Comparison of ENCODE assay signal across 23 cellular contexts in genomic region chr13:78247362-78247761, GRCh38.
DNase-seq lines count a peak whose midpoint lies in the region; ATAC-seq and TF ChIP-seq lines count a peak whose summit lies in the region.
"Had no signal": no experiment of that assay in that cellular context is flagged by ENCODE, and none has a peak within 500 bp of the region (broad histone marks: within the 10 kb centered on the region; RNA-seq: fewer than 3 reads in every experiment).

No MANE protein-coding gene starts in this region.

- no peak overlapping the region for H3K4me2 ChIP-seq in GM23338

- no peaks in the 10 kb centered on the region for H4K20me1 ChIP-seq in GM23338 (replicated peaks; ENCODE audit: insufficient read depth)

- no peaks in the 10 kb centered on the region for H3K79me2 ChIP-seq in GM23338 (replicated peaks; ENCODE audit: insufficient read depth)
- H3K79me2 ChIP-seq: parathyroid adenoma had no signal

- H3K9me3 ChIP-seq in SJCRH30 (replicated peaks), result no peaks in the 10 kb centered on the region
- H3K9me3 ChIP-seq: esophagus squamous epithelium, heart right ventricle had no signal

- H3K4me3 ChIP-seq in GM23338 (no peak overlapping the region), SJCRH30 (no peak overlapping the region)
- H3K4me3 ChIP-seq: esophagus squamous epithelium, GM23248, heart right ventricle, skin epidermis had no signal

- TF ChIP-seq CTCF in GM23338 (conservative IDR thresholded peaks at IDR 0.05; ENCODE audit: low read depth in 2 of 2), result peak; percentile 34 to 43
- peak; percentile 5 for TF ChIP-seq CTCF in foreskin keratinocyte (conservative IDR thresholded peaks at IDR 0.05)

- H3K27me3 ChIP-seq in GM23338 (ENCODE audit: insufficient read depth) (no peaks in the 10 kb centered on the region), SJCRH30 (no peaks in the 10 kb centered on the region), foreskin keratinocyte (no peaks in the 10 kb centered on the region)
- H3K27me3 ChIP-seq: esophagus squamous epithelium, heart right ventricle had no signal

- H3K9me3 Mint-ChIP-seq in GM23338, result no peaks in the 10 kb centered on the region
- H3K9me3 Mint-ChIP-seq: activated CD8-positive, alpha-beta T cell treated with anti-CD3 and anti-CD28 coated beads for 36 hours; activated naive CD4-positive, alpha-beta T cell treated with anti-CD3 and anti-CD28 coated beads, Interleukin-2, amount 10 ng/mL, durations not matched to agents 7 days and 5 days; brain; CD8-positive, alpha-beta T cell had no signal

- no peaks in the 10 kb centered on the region for H3K4me1 ChIP-seq in GM23338 (ENCODE audit: insufficient read depth)
- no peaks in the 10 kb centered on the region for H3K4me1 ChIP-seq in SJCRH30
- H3K4me1 ChIP-seq in foreskin keratinocyte, result no peaks in the 10 kb centered on the region
- H3K4me1 ChIP-seq: esophagus squamous epithelium, heart right ventricle, parathyroid adenoma had no signal

- no peaks in the 10 kb centered on the region for H3K36me3 Mint-ChIP-seq in GM23338 (ENCODE audit: low read depth)
- H3K36me3 Mint-ChIP-seq: activated naive CD4-positive, alpha-beta T cell treated with anti-CD3 and anti-CD28 coated beads, Interleukin-2, amount 10 ng/mL, durations not matched to agents 7 days and 5 days; brain; CD8-positive, alpha-beta T cell had no signal

- no peaks in the 10 kb centered on the region for H3F3A ChIP-seq in GM23338 (replicated peaks; ENCODE audit: low read depth)

- H3K27me3 Mint-ChIP-seq in GM23338 (ENCODE audit: insufficient read depth, low read depth, poor library complexity), result no peaks in the 10 kb centered on the region
- H3K27me3 Mint-ChIP-seq: activated CD8-positive, alpha-beta T cell treated with anti-CD3 and anti-CD28 coated beads for 36 hours; activated naive CD4-positive, alpha-beta T cell treated with anti-CD3 and anti-CD28 coated beads, Interleukin-2, amount 10 ng/mL, durations not matched to agents 7 days and 5 days had no signal

- no peak for ATAC-seq in GM23338
- ATAC-seq in foreskin keratinocyte, result no peak
- no peak for ATAC-seq in GM18907 (IDR thresholded peaks at IDR 0.05; ENCODE audit: unreplicated experiment)
- ATAC-seq: activated CD8-positive, alpha-beta T cell treated with anti-CD3 and anti-CD28 coated beads for 36 hours; CD8-positive, alpha-beta T cell; heart right ventricle; left ventricle myocardium superior had no signal

- no peak overlapping the region for H3K4me3 Mint-ChIP-seq in GM23338
- H3K4me3 Mint-ChIP-seq: activated CD8-positive, alpha-beta T cell treated with anti-CD3 and anti-CD28 coated beads for 36 hours; activated naive CD4-positive, alpha-beta T cell treated with anti-CD3 and anti-CD28 coated beads, Interleukin-2, amount 10 ng/mL, durations not matched to agents 7 days and 5 days; brain; CD8-positive, alpha-beta T cell had no signal

- H3K27ac ChIP-seq in GM23338 (ENCODE audit: low read depth) (no peak overlapping the region), SJCRH30 (no peak overlapping the region), foreskin keratinocyte (no peak overlapping the region)
- H3K27ac ChIP-seq: esophagus squamous epithelium, GM23248, heart right ventricle, parathyroid adenoma, skin epidermis had no signal

- H3K4me1 Mint-ChIP-seq in GM23338, result no peaks in the 10 kb centered on the region
- H3K4me1 Mint-ChIP-seq: activated naive CD4-positive, alpha-beta T cell treated with anti-CD3 and anti-CD28 coated beads, Interleukin-2, amount 10 ng/mL, durations not matched to agents 7 days and 5 days; brain had no signal

- no peaks in the 10 kb centered on the region for H3K36me3 ChIP-seq in GM23338 (ENCODE audit: insufficient read depth)
- H3K36me3 ChIP-seq in SJCRH30, result no peaks in the 10 kb centered on the region
- H3K36me3 ChIP-seq: esophagus squamous epithelium, heart right ventricle had no signal

- no peak overlapping the region for H2AFZ ChIP-seq in GM23338
- H2AFZ ChIP-seq: GM23248, parathyroid adenoma had no signal

- H3K27ac Mint-ChIP-seq in GM23338, result no peak overlapping the region
- H3K27ac Mint-ChIP-seq: activated CD8-positive, alpha-beta T cell treated with anti-CD3 and anti-CD28 coated beads for 36 hours; activated naive CD4-positive, alpha-beta T cell treated with anti-CD3 and anti-CD28 coated beads, Interleukin-2, amount 10 ng/mL, durations not matched to agents 7 days and 5 days; brain; CD8-positive, alpha-beta T cell had no signal

- DNase-seq in NCI-H1092 treated with DMSO at 0.1 percent for 48 hours (lab: John Stamatoyannopoulos, UW) (peak; percentile 39), NCI-H1092 (lab: John Stamatoyannopoulos, UW) (no peak), GM23338 (ENCODE audit: low spot score) (no peak), SJCRH30 (peak; percentile 5 to 56), foreskin keratinocyte (no peak), NOMO-1 treated with dmso at 0.1 percent for 144 hours (lab: John Stamatoyannopoulos, UW; ENCODE audit: unreplicated experiment) (no peak), AG20443 (ENCODE audit: low spot score) (no peak)
- DNase-seq: activated CD8-positive, alpha-beta T cell treated with anti-CD3 and anti-CD28 coated beads for 36 hours; activated naive CD4-positive, alpha-beta T cell treated with anti-CD3 and anti-CD28 coated beads, Interleukin-2, amount 10 ng/mL, durations not matched to agents 7 days and 5 days; CD8-positive, alpha-beta T cell; esophagus squamous epithelium; GM23248; heart right ventricle; left ventricle myocardium superior; NCI-H1105 treated with DMSO at 0.1 percent for 48 hours; NCI-H2029; NCI-H345; retina; stimulated activated naive CD4-positive, alpha-beta T cell treated with Interleukin-2 at 50 U/mL for 16 hours had no signal

- H3K9me2 ChIP-seq in GM23338 (ENCODE audit: insufficient read depth), result no peaks in the 10 kb centered on the region

TF ChIP-seq in GM23338, 12 proteins besides CTCF, POLR2A, EP300 and RAD21 (continues in another document):
- TF ChIP-seq, protein P1, sequence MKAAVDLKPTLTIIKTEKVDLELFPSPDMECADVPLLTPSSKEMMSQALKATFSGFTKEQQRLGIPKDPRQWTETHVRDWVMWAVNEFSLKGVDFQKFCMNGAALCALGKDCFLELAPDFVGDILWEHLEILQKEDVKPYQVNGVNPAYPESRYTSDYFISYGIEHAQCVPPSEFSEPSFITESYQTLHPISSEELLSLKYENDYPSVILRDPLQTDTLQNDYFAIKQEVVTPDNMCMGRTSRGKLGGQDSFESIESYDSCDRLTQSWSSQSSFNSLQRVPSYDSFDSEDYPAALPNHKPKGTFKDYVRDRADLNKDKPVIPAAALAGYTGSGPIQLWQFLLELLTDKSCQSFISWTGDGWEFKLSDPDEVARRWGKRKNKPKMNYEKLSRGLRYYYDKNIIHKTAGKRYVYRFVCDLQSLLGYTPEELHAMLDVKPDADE (IDR thresholded peaks at IDR 0.05), result no peak
- TF ChIP-seq REST (IDR thresholded peaks at IDR 0.05; ENCODE audit: unreplicated experiment), result no peak
- TF ChIP-seq EZH2phosphoT487 (IDR thresholded peaks at IDR 0.05; ENCODE audit: unreplicated experiment), result no peak
- no peak for TF ChIP-seq JUNB (IDR thresholded peaks at IDR 0.05; ENCODE audit: unreplicated experiment)

Comparison
In these comparisons a context has a peak if more than half of its experiments do, and no peak if none do; other contexts are left out.
1. DNase-seq: peak in NCI-H1092 treated with DMSO at 0.1 percent for 48 hours (single experiment) and SJCRH30 (2 of 2); none in NCI-H1092 (single experiment), GM23338 (single experiment), foreskin keratinocyte (0 of 2), NOMO-1 treated with dmso at 0.1 percent for 144 hours (single experiment) and AG20443 (single experiment).